In the genomic region with DNA sequence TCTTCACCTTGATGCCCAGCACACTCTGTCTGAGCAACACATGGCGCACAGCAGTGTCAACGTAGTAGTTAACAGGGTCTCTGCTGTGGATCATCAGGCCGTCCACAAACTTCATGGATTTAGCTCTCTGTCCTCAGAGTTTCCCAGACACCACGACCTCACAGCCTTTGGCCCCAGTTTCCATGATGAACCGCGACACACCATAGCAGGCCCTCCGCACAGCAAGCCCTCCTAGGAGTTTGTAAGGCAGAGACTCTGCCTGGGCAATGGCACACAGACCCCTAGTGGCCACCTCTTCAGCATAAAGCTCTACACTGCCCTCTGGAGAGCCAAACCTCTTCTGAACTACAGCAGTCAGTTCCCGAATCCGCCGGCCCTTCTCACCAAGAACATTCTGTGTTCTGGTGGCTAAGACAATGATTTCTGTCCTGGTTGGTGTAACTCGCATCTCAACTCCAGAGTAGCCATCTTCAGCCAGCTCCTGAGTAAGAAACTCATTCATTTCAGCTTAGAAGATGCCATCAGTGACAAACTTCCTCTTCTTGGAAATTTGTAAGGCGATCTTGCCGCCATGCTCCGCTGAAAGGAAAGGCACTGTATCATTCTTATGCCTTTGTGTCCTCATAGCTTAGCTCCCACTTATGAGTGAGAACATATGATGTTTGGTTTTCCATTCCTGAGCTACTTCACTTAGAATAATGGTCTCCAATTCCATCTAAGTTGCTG, we compare ENCODE assay signal across 1 cellular context.
TF ChIP-seq lines count a peak whose summit lies in the region.

No MANE protein-coding gene starts in this region.

TF ChIP-seq in HepG2, 621 proteins besides CTCF, POLR2A, EP300 and RAD21 (continued from another document):
- TF ChIP-seq, protein P1, sequence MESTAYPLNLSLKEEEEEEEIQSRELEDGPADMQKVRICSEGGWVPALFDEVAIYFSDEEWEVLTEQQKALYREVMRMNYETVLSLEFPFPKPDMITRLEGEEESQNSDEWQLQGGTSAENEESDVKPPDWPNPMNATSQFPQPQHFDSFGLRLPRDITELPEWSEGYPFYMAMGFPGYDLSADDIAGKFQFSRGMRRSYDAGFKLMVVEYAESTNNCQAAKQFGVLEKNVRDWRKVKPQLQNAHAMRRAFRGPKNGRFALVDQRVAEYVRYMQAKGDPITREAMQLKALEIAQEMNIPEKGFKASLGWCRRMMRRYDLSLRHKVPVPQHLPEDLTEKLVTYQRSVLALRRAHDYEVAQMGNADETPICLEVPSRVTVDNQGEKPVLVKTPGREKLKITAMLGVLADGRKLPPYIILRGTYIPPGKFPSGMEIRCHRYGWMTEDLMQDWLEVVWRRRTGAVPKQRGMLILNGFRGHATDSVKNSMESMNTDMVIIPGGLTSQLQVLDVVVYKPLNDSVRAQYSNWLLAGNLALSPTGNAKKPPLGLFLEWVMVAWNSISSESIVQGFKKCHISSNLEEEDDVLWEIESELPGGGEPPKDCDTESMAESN (CRISPR knock-in tag; conservative IDR thresholded peaks at IDR 0.05), result peak; percentile 67
- TF ChIP-seq IRF2 (CRISPR knock-in tag; IDR thresholded peaks at IDR 0.05), result peak; percentile 57; the same call in 1 of the 2 replicates
- TF ChIP-seq ZFX (CRISPR knock-in tag; IDR thresholded peaks at IDR 0.05; ENCODE audit: low read depth), result peak; percentile 59; the same call in 1 of the 2 replicates
- TF ChIP-seq, protein P2, sequence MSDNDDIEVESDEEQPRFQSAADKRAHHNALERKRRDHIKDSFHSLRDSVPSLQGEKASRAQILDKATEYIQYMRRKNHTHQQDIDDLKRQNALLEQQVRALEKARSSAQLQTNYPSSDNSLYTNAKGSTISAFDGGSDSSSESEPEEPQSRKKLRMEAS (IDR thresholded peaks at IDR 0.05), result peak; percentile 35; the same call in 1 of the 2 replicates
- TF ChIP-seq, protein P3, sequence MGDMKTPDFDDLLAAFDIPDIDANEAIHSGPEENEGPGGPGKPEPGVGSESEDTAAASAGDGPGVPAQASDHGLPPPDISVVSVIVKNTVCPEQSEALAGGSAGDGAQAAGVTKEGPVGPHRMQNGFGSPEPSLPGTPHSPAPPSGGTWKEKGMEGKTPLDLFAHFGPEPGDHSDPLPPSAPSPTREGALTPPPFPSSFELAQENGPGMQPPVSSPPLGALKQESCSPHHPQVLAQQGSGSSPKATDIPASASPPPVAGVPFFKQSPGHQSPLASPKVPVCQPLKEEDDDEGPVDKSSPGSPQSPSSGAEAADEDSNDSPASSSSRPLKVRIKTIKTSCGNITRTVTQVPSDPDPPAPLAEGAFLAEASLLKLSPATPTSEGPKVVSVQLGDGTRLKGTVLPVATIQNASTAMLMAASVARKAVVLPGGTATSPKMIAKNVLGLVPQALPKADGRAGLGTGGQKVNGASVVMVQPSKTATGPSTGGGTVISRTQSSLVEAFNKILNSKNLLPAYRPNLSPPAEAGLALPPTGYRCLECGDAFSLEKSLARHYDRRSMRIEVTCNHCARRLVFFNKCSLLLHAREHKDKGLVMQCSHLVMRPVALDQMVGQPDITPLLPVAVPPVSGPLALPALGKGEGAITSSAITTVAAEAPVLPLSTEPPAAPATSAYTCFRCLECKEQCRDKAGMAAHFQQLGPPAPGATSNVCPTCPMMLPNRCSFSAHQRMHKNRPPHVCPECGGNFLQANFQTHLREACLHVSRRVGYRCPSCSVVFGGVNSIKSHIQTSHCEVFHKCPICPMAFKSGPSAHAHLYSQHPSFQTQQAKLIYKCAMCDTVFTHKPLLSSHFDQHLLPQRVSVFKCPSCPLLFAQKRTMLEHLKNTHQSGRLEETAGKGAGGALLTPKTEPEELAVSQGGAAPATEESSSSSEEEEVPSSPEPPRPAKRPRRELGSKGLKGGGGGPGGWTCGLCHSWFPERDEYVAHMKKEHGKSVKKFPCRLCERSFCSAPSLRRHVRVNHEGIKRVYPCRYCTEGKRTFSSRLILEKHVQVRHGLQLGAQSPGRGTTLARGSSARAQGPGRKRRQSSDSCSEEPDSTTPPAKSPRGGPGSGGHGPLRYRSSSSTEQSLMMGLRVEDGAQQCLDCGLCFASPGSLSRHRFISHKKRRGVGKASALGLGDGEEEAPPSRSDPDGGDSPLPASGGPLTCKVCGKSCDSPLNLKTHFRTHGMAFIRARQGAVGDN (CRISPR knock-in tag; IDR thresholded peaks at IDR 0.05), result peak; percentile 66
- peak; percentile 87 for TF ChIP-seq STAG1 (CRISPR knock-in tag; IDR thresholded peaks at IDR 0.05)
- 0 out of 2 replicates have a peak, but pooled peaks have one; percentile 70 for TF ChIP-seq ZNF567 (CRISPR knock-in tag; IDR thresholded peaks at IDR 0.05; ENCODE audit: borderline replicate concordance)
- peak; percentile 63; the same call in 1 of the 2 replicates for TF ChIP-seq KAT8 (CRISPR knock-in tag; IDR thresholded peaks at IDR 0.05)
- peak; percentile 49; the same call in 1 of the 2 replicates for TF ChIP-seq FOXC1 (CRISPR knock-in tag; IDR thresholded peaks at IDR 0.05; ENCODE audit: borderline replicate concordance)
- peak; percentile 62; the same call in 1 of the 2 replicates for TF ChIP-seq BORCS8-MEF2B (CRISPR knock-in tag; IDR thresholded peaks at IDR 0.05)
- 0 out of 2 replicates have a peak, but pooled peaks have one; percentile 55 for TF ChIP-seq HOXA3 (CRISPR knock-in tag; IDR thresholded peaks at IDR 0.05)
- TF ChIP-seq ZBTB7B (CRISPR knock-in tag; IDR thresholded peaks at IDR 0.05), result peak; percentile 62; the same call in 1 of the 2 replicates
- TF ChIP-seq, protein P4, sequence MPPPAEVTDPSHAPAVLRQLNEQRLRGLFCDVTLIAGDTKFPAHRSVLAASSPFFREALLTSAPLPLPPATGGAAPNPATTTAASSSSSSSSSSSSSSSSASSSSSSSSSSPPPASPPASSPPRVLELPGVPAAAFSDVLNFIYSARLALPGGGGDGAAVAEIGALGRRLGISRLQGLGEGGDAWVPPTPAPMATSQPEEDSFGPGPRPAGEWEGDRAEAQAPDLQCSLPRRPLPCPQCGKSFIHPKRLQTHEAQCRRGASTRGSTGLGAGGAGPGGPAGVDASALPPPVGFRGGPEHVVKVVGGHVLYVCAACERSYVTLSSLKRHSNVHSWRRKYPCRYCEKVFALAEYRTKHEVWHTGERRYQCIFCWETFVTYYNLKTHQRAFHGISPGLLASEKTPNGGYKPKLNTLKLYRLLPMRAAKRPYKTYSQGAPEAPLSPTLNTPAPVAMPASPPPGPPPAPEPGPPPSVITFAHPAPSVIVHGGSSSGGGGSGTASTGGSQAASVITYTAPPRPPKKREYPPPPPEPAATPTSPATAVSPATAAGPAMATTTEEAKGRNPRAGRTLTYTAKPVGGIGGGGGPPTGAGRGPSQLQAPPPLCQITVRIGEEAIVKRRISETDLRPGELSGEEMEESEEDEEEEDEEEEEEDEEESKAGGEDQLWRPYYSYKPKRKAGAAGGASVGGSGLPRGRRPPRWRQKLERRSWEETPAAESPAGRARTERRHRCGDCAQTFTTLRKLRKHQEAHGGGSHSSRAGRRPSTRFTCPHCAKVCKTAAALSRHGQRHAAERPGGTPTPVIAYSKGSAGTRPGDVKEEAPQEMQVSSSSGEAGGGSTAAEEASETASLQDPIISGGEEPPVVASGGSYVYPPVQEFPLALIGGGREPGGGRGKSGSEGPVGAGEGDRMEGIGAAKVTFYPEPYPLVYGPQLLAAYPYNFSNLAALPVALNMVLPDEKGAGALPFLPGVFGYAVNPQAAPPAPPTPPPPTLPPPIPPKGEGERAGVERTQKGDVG (CRISPR knock-in tag; IDR thresholded peaks at IDR 0.05; ENCODE audit: borderline replicate concordance), result peak; percentile 90; the same call in 1 of the 2 replicates
TF ChIP-seq in HepG2: peak in this region for 85; not testable (repeated sequence) for 536.
